ENCODE assay signal across 1 cellular context in the genomic region with DNA sequence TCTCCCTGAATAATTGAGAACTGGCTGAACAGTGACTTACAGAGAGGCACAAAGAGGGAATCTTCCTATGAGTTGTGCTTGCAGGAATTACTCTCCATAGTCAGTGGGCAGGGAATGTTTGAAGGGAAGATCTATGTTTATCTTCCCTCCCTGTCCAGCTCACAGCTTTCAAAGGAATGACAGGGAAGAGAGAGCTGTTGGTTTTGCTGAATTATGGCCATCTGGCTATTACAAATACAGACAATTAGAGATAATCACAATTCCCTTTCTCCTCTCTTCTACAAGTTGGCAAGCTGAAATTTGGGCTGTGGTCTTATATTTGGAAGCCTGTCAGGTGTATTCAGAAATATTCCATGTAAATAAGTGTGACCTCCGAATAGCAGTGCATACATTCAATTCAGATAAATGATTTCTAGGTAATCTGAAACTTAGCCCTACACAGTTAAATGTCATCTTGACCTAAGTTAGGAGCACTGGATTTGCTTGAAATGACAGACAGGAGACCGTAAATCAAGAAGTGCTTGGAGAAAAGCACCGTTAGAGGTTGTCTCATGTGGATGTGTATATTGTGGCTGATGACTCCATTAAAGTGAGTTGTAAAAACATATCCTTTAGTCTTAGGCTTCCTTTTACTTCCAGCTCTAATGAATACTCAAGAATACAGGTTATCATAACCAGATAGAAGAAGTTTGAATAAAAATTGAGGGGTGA.
TF ChIP-seq lines count a peak whose summit lies in the region.

No MANE protein-coding gene starts in this region.

TF ChIP-seq in neural cell, 6 proteins besides CTCF, POLR2A, EP300 and RAD21:
- TF ChIP-seq, protein P1, sequence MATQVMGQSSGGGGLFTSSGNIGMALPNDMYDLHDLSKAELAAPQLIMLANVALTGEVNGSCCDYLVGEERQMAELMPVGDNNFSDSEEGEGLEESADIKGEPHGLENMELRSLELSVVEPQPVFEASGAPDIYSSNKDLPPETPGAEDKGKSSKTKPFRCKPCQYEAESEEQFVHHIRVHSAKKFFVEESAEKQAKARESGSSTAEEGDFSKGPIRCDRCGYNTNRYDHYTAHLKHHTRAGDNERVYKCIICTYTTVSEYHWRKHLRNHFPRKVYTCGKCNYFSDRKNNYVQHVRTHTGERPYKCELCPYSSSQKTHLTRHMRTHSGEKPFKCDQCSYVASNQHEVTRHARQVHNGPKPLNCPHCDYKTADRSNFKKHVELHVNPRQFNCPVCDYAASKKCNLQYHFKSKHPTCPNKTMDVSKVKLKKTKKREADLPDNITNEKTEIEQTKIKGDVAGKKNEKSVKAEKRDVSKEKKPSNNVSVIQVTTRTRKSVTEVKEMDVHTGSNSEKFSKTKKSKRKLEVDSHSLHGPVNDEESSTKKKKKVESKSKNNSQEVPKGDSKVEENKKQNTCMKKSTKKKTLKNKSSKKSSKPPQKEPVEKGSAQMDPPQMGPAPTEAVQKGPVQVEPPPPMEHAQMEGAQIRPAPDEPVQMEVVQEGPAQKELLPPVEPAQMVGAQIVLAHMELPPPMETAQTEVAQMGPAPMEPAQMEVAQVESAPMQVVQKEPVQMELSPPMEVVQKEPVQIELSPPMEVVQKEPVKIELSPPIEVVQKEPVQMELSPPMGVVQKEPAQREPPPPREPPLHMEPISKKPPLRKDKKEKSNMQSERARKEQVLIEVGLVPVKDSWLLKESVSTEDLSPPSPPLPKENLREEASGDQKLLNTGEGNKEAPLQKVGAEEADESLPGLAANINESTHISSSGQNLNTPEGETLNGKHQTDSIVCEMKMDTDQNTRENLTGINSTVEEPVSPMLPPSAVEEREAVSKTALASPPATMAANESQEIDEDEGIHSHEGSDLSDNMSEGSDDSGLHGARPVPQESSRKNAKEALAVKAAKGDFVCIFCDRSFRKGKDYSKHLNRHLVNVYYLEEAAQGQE (IDR thresholded peaks at IDR 0.05; ENCODE audit: borderline replicate concordance), result peak; percentile 41
- TF ChIP-seq MXI1 (conservative IDR thresholded peaks at IDR 0.05; ENCODE audit: poor library complexity, severe bottlenecking) (no peak), POLR2AphosphoS5 (IDR thresholded peaks at IDR 0.05) (no peak)
